Comparison of ENCODE assay signal across 9 cellular contexts in the genomic region with DNA sequence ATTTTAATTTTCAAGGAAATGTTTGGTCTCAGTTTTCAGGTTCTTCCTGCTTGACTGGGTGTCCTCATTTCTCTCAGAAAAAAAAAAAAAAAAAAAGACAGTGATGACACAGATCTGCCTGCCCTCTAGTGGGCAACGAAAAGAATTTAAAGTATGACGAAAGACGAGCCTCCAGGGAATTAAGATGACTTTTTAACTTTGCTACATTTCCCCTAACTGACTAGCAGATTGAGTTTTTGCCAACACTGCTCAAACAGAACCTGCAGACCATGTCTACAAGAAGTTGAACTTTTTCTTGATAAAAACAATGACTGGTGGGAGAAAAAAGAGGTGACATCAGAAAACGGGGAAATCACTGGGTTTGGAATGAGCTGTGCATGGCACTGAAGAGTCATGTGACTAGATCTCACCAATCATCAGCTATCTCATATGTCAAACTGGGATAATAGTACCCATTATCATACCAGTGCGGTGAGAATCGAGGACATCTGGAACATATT.
DNase-seq lines count a peak whose midpoint lies in the region; ATAC-seq, FAIRE-seq and TF ChIP-seq lines count a peak whose summit lies in the region.
"Had no signal": no experiment of that assay in that cellular context is flagged by ENCODE, and none has a peak within 500 bp of the region (broad histone marks: within the 10 kb centered on the region; RNA-seq: fewer than 3 reads in every experiment).

No MANE protein-coding gene starts in this region.

- H2AFZ ChIP-seq in KMS-11 (ENCODE audit: low read depth) = peak overlapping the region; percentile 61

- no peak for TF ChIP-seq POLR2A in H54 (IDR thresholded peaks at IDR 0.05; ENCODE audit: low read depth, low read length)

- TF ChIP-seq CTCF in KMS-11 (conservative IDR thresholded peaks at IDR 0.05; ENCODE audit: low read depth, low read length) (peak; percentile 56), cardiac fibroblast (IDR thresholded peaks at IDR 0.05; ENCODE audit: low read depth, low read length) (peak; percentile 53)

- DNase-seq in stimulated activated CD8-positive, alpha-beta memory T cell treated with anti-CD3 and anti-CD28 coated beads, Interleukin-12 subunit alpha, Interleukin-12 subunit beta, amount 100 ng/mL, for 1 hour (ENCODE audit: low read depth) = peak; percentile 15
- no peak for DNase-seq in stimulated activated CD8-positive, alpha-beta memory T cell treated with anti-CD3 and anti-CD28 coated beads, Interleukin-4, amount 100 ng/mL, for 48 hours
- DNase-seq in H54 (ENCODE audit: insufficient read length, low spot score) (peak; percentile 35), SIG-M5 (lab: John Stamatoyannopoulos, UW) (peak; percentile 47), cardiac fibroblast (ENCODE audit: low read depth in 2 of 2) (peak; percentile 93 to 95)
- DNase-seq in stimulated activated naive CD8-positive, alpha-beta T cell treated with anti-CD3 and anti-CD28 coated beads, Interleukin-15, Interleukin-2, amounts not matched to agents 100 U/mL and 50 U/mL, for 24 hours = peak; percentile 20

- H3K4me1 ChIP-seq in KMS-11 (ENCODE audit: low read depth, poor library complexity, severe bottlenecking) = peaks cover 3% of the 10 kb centered on the region

- no peaks in the 10 kb centered on the region for H3K27me3 ChIP-seq in KMS-11 (ENCODE audit: insufficient read depth, low read depth)
- H3K27me3 ChIP-seq: SJSA1 had no signal

- H3K4me2 ChIP-seq in KMS-11 = no peak overlapping the region

- no peaks in the 10 kb centered on the region for H4K20me1 ChIP-seq in KMS-11 (ENCODE audit: insufficient read depth)

- H3K27ac ChIP-seq in KMS-11 = no peak overlapping the region
- H3K27ac ChIP-seq: SJSA1 had no signal

- H3K9ac ChIP-seq in KMS-11 = no peak overlapping the region

- H3K79me2 ChIP-seq in KMS-11 (ENCODE audit: insufficient read depth, low read depth) = no peaks in the 10 kb centered on the region

- FAIRE-seq in H54 (lab: Jason Lieb, UNC) (peak; percentile 62), islet of Langerhans (lab: Jason Lieb, UNC) (peak; percentile 99)

- no peaks in the 10 kb centered on the region for H3K36me3 ChIP-seq in KMS-11 (ENCODE audit: insufficient read depth)
- H3K36me3 ChIP-seq: SJSA1 had no signal

- H3K4me3 ChIP-seq in KMS-11 (IDR thresholded peaks at IDR 0.05; ENCODE audit: insufficient read depth, low read depth, low read length) = no peak overlapping the region
- no peak overlapping the region for H3K4me3 ChIP-seq in cardiac fibroblast (replicated peaks in 1 of 2; ENCODE audit: low read depth in 2 of 2, low read length in 2 of 2)
- H3K4me3 ChIP-seq: SJSA1 had no signal

- peak; percentile 70 for ATAC-seq in stimulated activated naive CD8-positive, alpha-beta T cell treated with anti-CD3 and anti-CD28 coated beads, Interleukin-15, Interleukin-2, amounts not matched to agents 100 U/mL and 50 U/mL, for 24 hours
